In the genomic region with DNA sequence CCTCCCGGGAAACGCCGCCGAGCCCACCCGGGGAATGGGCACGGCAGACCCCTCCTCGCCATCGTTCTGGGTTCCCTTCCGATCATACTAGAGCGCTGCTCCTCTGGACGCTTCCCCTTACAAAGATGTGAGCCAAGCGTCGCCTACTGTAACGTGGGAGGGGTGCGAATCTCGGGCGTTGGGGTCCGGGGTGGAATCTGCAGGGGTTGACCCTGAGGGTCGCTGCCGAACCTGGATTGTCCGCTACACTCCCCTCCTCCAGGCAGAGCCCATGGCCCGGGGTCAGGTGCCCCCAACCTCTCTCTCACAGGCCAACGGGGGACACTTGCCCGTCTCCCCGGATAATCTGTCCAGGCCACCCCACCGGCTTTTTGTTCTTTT, we compare ENCODE assay signal across 8 cellular contexts. TPM values are rescaled to one million over a fixed set of nuclear protein-coding genes. Genes with fewer than 3 reads are reported as not detected.
DNase-seq lines count a peak whose midpoint lies in the region; ATAC-seq and TF ChIP-seq lines count a peak whose summit lies in the region.

No MANE protein-coding gene starts in this region.

- H3K4ac ChIP-seq in mesenchymal stem cell (ENCODE audit: low read depth in 1 of 2, low read length in 2 of 2): no peak overlapping the region

- H3K4me1 ChIP-seq in mesenchymal stem cell (ENCODE audit: control insufficient read depth, insufficient read depth, low read depth, low read length) (peaks cover 33% of the 10 kb centered on the region), tibial nerve (peaks cover 0 to 82% (median 29%) of the 10 kb centered on the region in 4 donors)

- H3K27me3 ChIP-seq in brain microvascular endothelial cell (replicated peaks) (no peaks in the 10 kb centered on the region), mesenchymal stem cell (ENCODE audit: control insufficient read depth in 1 of 2, insufficient read depth in 1 of 2, low read length in 2 of 2) (peaks cover 0 to 65% of the 10 kb centered on the region in 2 experiments), tibial nerve (peaks cover 0 to 26% of the 10 kb centered on the region in 2 donors)

- no peak overlapping the region for H4K91ac ChIP-seq in mesenchymal stem cell (ENCODE audit: low read length)

- H3K4me2 ChIP-seq in mesenchymal stem cell (ENCODE audit: low read length, poor library complexity, severe bottlenecking): peak overlapping the region; percentile 70

- peak overlapping the region; percentile 71 for H3K4me3 Mint-ChIP-seq in activated T-cell treated with anti-CD3 and anti-CD28 coated beads, Interleukin-2, amount 50 U/mL, for 4 hours

- no peak overlapping the region for H3K14ac ChIP-seq in mesenchymal stem cell (ENCODE audit: low read length in 2 of 2)

- H2BK12ac ChIP-seq in mesenchymal stem cell (ENCODE audit: low read length in 2 of 2): no peak overlapping the region

- H3K36me3 ChIP-seq in brain microvascular endothelial cell (replicated peaks) (no peaks in the 10 kb centered on the region), mesenchymal stem cell (ENCODE audit: control insufficient read depth in 1 of 2, insufficient read depth in 2 of 2, low read depth in 1 of 2, low read length in 2 of 2) (peaks cover 0 to 13% of the 10 kb centered on the region in 2 experiments), tibial nerve (no peaks in the 10 kb centered on the region)

- TF ChIP-seq CTCF in brain microvascular endothelial cell (IDR thresholded peaks at IDR 0.05; ENCODE audit: low read depth, low read length, missing control alignments) (no peak), tibial nerve (IDR thresholded peaks at IDR 0.05) (no peak)

- peaks cover 61% of the 10 kb centered on the region for H3K4me1 Mint-ChIP-seq in activated T-cell treated with anti-CD3 and anti-CD28 coated beads, Interleukin-2, amount 50 U/mL, for 4 hours (ENCODE audit: low read depth)

- peaks cover 2% of the 10 kb centered on the region for H3K36me3 Mint-ChIP-seq in activated T-cell treated with anti-CD3 and anti-CD28 coated beads, Interleukin-2, amount 50 U/mL, for 4 hours (ENCODE audit: insufficient read depth)

- peak overlapping the region; percentile 37 for H4K8ac ChIP-seq in mesenchymal stem cell (ENCODE audit: low read length)

- H2BK5ac ChIP-seq in mesenchymal stem cell (ENCODE audit: low read depth, low read length, poor library complexity, severe bottlenecking): no peak overlapping the region

- in situ Hi-C loops in brain microvascular endothelial cell (cut with HindIII; ENCODE audit: low pct_ligation_motif_present, low sequenced_read_pairs): no loop called here

- H3K4me3 ChIP-seq in brain microvascular endothelial cell (ENCODE audit: low read depth, low read length) (peak overlapping the region; percentile 47), mesenchymal stem cell (ENCODE audit: insufficient read depth in 1 of 2, low read depth in 1 of 2, low read length in 2 of 2) (peak overlapping the region; percentile 47 to 69), tibial nerve (peak overlapping the region; percentile 10 to 49 (median 32))

- peak overlapping the region; percentile 34 for H2BK120ac ChIP-seq in mesenchymal stem cell (ENCODE audit: low read depth, low read length)

- H2AK5ac ChIP-seq in mesenchymal stem cell (ENCODE audit: low read length, severe bottlenecking): no peak overlapping the region

- TF ChIP-seq EP300 in tibial nerve (IDR thresholded peaks at IDR 0.05): no peak

- WGBS in mesenchymal stem cell: 23% methylated on average over 13 of the region's 26 CpGs
- WGBS in tibial nerve, 2 donors: 30 to 33% methylated on average over 5 to 26 of the region's 26 CpGs

- peaks cover 5% of the 10 kb centered on the region for H3K79me1 ChIP-seq in mesenchymal stem cell (replicated peaks; ENCODE audit: low read length, poor library complexity, severe bottlenecking)

- ATAC-seq in activated T-cell treated with anti-CD3 and anti-CD28 coated beads, Interleukin-2, amount 50 U/mL, for 4 hours: no peak

- H3K27me3 Mint-ChIP-seq in activated T-cell treated with anti-CD3 and anti-CD28 coated beads, Interleukin-2, amount 50 U/mL, for 4 hours (ENCODE audit: low read depth): no peaks in the 10 kb centered on the region

- DNase-seq in activated T-cell treated with anti-CD3 and anti-CD28 coated beads, Interleukin-2, amount 50 U/mL, for 4 hours: no peak
- DNase-seq in activated T-cell treated with anti-CD3 and anti-CD28 coated beads, Interleukin-2, amount 50 U/mL, for 48 hours: no peak
- DNase-seq in brain microvascular endothelial cell (no peak), mesenchymal stem cell (no peak), tibial nerve (ENCODE audit: low spot score in 2 of 2) (no peak), SW480 (ENCODE audit: low spot score) (no peak), NCI-H1105 (lab: John Stamatoyannopoulos, UW) (no peak), NCI-H187 treated with DMSO at 0.1 percent for 48 hours (lab: John Stamatoyannopoulos, UW) (no peak)

- no peaks in the 10 kb centered on the region for H3K9me3 ChIP-seq in mesenchymal stem cell (ENCODE audit: control insufficient read depth, low read length)
- H3K9me3 ChIP-seq in tibial nerve: no peaks in the 10 kb centered on the region

- H3K9ac ChIP-seq in mesenchymal stem cell (ENCODE audit: low read length): peak overlapping the region; percentile 71

- H3K9me3 Mint-ChIP-seq in activated T-cell treated with anti-CD3 and anti-CD28 coated beads, Interleukin-2, amount 50 U/mL, for 4 hours: no peaks in the 10 kb centered on the region

- H2AFZ ChIP-seq in mesenchymal stem cell (ENCODE audit: low read depth, low read length): no peak overlapping the region

- no peak overlapping the region for H3K23ac ChIP-seq in mesenchymal stem cell (ENCODE audit: low read length in 2 of 2)

- peak overlapping the region; percentile 33 to 66 for H3K18ac ChIP-seq in mesenchymal stem cell (ENCODE audit: low read depth in 1 of 2, low read length in 2 of 2)

- no peak for TF ChIP-seq POLR2A in tibial nerve (IDR thresholded peaks at IDR 0.05)

- H3K27ac ChIP-seq in brain microvascular endothelial cell (no peak overlapping the region), mesenchymal stem cell (ENCODE audit: low read length, poor library complexity, severe bottlenecking) (no peak overlapping the region), tibial nerve (no peak overlapping the region)

- H2BK15ac ChIP-seq in mesenchymal stem cell (ENCODE audit: low read depth, poor library complexity, severe bottlenecking): no peak overlapping the region

RNA-seq across cellular contexts. Expression of a gene that starts 13.8 kb away (rescaled TPM):
- total RNA-seq in activated T-cell treated with anti-CD3 and anti-CD28 coated beads, Interleukin-2, amount 50 U/mL, for 4 hours: 10 to 100 TPM; 53.4 to 58.5 (median 54.5) TPM
- 16.0 TPM for polyA plus RNA-seq in mesenchymal stem cell (2013, experiment 1 of 2)
- 14.9 TPM for polyA plus RNA-seq in mesenchymal stem cell (2013, experiment 2 of 2)
- 10 to 100 TPM; 16.2 to 34.7 (median 23.7) TPM for total RNA-seq in tibial nerve
